In genomic region chr6:46677314-46677654, GRCh38 we compare ENCODE assay signal across 1 cellular context.
TF ChIP-seq lines count a peak whose summit lies in the region.

No MANE protein-coding gene starts in this region.

TF ChIP-seq in HepG2, 621 proteins besides CTCF, POLR2A, EP300 and RAD21:
- TF ChIP-seq STAG1 (CRISPR knock-in tag; IDR thresholded peaks at IDR 0.05), result peak; percentile 35; the same call in 1 of the 2 replicates
- no peak for TF ChIP-seq YEATS4 (CRISPR knock-in tag; IDR thresholded peaks at IDR 0.05; ENCODE audit: borderline replicate concordance)
